In the genomic region with DNA sequence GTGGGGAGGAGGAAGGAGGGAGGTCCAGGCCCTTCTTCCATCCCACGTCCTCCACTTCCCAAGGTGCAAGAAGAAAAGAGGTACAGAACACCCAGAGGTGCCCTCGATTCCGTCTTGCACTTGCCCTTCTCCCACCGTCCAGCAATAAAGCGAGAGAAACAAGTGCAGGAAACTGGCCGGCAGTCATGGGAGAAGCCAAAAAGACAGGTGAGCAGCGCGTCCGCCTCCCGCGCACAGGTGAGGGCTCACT, we compare ENCODE assay signal across 8 cellular contexts. TPM values are rescaled to one million over a fixed set of nuclear protein-coding genes. Genes with fewer than 3 reads are reported as not detected.
DNase-seq lines count a peak whose midpoint lies in the region; ATAC-seq and TF ChIP-seq lines count a peak whose summit lies in the region.

No MANE protein-coding gene starts in this region.

- no peak for TF ChIP-seq CTCF in HFF-Myc (IDR thresholded peaks at IDR 0.05; ENCODE audit: low read depth, low read length, missing control alignments)
- no peak for TF ChIP-seq CTCF in right lobe of liver (IDR thresholded peaks at IDR 0.05)

- H3K36me3 ChIP-seq in right lobe of liver (no peaks in the 10 kb centered on the region), urinary bladder (ENCODE audit: insufficient read depth) (no peaks in the 10 kb centered on the region)

- no peak for ATAC-seq in activated naive CD8-positive, alpha-beta T cell treated with anti-CD3 and anti-CD28 coated beads, Interleukin-2, amount 50 U/mL, for 24 hours
- ATAC-seq in right lobe of liver (peak in 2 of 4 donors; percentile 4 to 5), GM19452 (IDR thresholded peaks at IDR 0.05; ENCODE audit: unreplicated experiment) (no peak)

- H3K4me3 ChIP-seq in HFF-Myc (replicated peaks; ENCODE audit: low read depth, low read length), result peak overlapping the region; percentile 86
- peak overlapping the region; percentile 62 to 92 (median 77) for H3K4me3 ChIP-seq in right lobe of liver
- peak overlapping the region; percentile 88 for H3K4me3 ChIP-seq in urinary bladder (ENCODE audit: low read depth, low read length)

- H3K4me1 ChIP-seq in right lobe of liver (peaks cover 0 to 24% (median 3%) of the 10 kb centered on the region in 4 donors), urinary bladder (ENCODE audit: insufficient read depth) (no peaks in the 10 kb centered on the region)

- intact Hi-C loops in right lobe of liver (cut with DNase I), result no loop called here

- H3K27me3 ChIP-seq in right lobe of liver, result no peaks in the 10 kb centered on the region

- TF ChIP-seq POLR2A in right lobe of liver (IDR thresholded peaks at IDR 0.05), result no peak

- in situ Hi-C loops in ACHN (cut with HindIII; ENCODE audit: low pct_ligation_motif_present, low pct_unique_long_range_greater_than_20kb, low sequenced_read_pairs), result no loop called here

- no peaks in the 10 kb centered on the region for H3K9me3 Mint-ChIP-seq in activated naive CD8-positive, alpha-beta T cell treated with anti-CD3 and anti-CD28 coated beads, Interleukin-2, amount 50 U/mL, for 24 hours

- 0% methylated on average over 7 of the region's 11 CpGs for WGBS in right lobe of liver (ENCODE audit: insufficient coverage, low coverage, low lambda C conversion rate, missing lambda C conversion rate)
- WGBS in urinary bladder, result under 1% methylated on average over 11 of the region's 11 CpGs

- DNase-seq in ACHN, result peak; percentile 21
- no peak for DNase-seq in HFF-Myc (ENCODE audit: extremely low read depth, low read depth)
- DNase-seq in activated naive CD8-positive, alpha-beta T cell treated with anti-CD3 and anti-CD28 coated beads, Interleukin-2, amount 50 U/mL, for 24 hours, result no peak
- DNase-seq in right lobe of liver, result no peak
- no peak for DNase-seq in NCI-H69 (lab: John Stamatoyannopoulos, UW)
- DNase-seq in activated CD8-positive, alpha-beta memory T cell treated with anti-CD3 and anti-CD28 coated beads, Interleukin-2, amount 50 U/mL, for 4 hours, result no peak

- H3K4me1 Mint-ChIP-seq in activated naive CD8-positive, alpha-beta T cell treated with anti-CD3 and anti-CD28 coated beads, Interleukin-2, amount 50 U/mL, for 24 hours, result peaks cover 45% of the 10 kb centered on the region

- peak overlapping the region; percentile 54 to 76 (median 66) for H3K27ac ChIP-seq in right lobe of liver
- peak overlapping the region; percentile 65 for H3K27ac ChIP-seq in urinary bladder (ENCODE audit: low read depth)

- peaks cover 23% of the 10 kb centered on the region for H3K36me3 Mint-ChIP-seq in activated naive CD8-positive, alpha-beta T cell treated with anti-CD3 and anti-CD28 coated beads, Interleukin-2, amount 50 U/mL, for 24 hours (ENCODE audit: low read depth)

- peak overlapping the region; percentile 92 for H3K4me3 Mint-ChIP-seq in activated naive CD8-positive, alpha-beta T cell treated with anti-CD3 and anti-CD28 coated beads, Interleukin-2, amount 50 U/mL, for 24 hours

- no peaks in the 10 kb centered on the region for H3K9me3 ChIP-seq in right lobe of liver

- H3K27me3 Mint-ChIP-seq in activated naive CD8-positive, alpha-beta T cell treated with anti-CD3 and anti-CD28 coated beads, Interleukin-2, amount 50 U/mL, for 24 hours, result no peaks in the 10 kb centered on the region

- H3K27ac Mint-ChIP-seq in activated naive CD8-positive, alpha-beta T cell treated with anti-CD3 and anti-CD28 coated beads, Interleukin-2, amount 50 U/mL, for 24 hours, result peak overlapping the region; percentile 89

RNA-seq across cellular contexts. Expression of gene C10orf95, which starts 1.3 kb away (rescaled TPM):
- total RNA-seq in right lobe of liver (not detected), urinary bladder (not detected)
- polyA plus RNA-seq in urinary bladder, result 0.11 TPM

RNA-seq across cellular contexts. Expression of gene CUEDC2, which starts 17.7 kb away (rescaled TPM):
- total RNA-seq in right lobe of liver (10 to 100 TPM; 23.0 to 32.1 (median 26.8) TPM), urinary bladder (26.9 TPM)
- 77.9 TPM for polyA plus RNA-seq in urinary bladder

RNA-seq across cellular contexts. Expression of gene FBXL15, which starts 29.4 kb away (rescaled TPM):
- total RNA-seq in right lobe of liver (10 to 100 TPM in 2 of 6 experiments, 1 to 10 TPM in 4; 5.6 to 22.9 (median 9.0) TPM), urinary bladder (2.0 TPM)
- polyA plus RNA-seq in urinary bladder, result 36.6 TPM

RNA-seq across cellular contexts. Expression of gene PSD, which starts 31.5 kb away (rescaled TPM):
- total RNA-seq in right lobe of liver (1 to 10 TPM in 3 of 6 experiments, under 1 TPM in 3; 0.12 to 4.6 (median 1.3) TPM), urinary bladder (38.4 TPM)
- 276 TPM for polyA plus RNA-seq in urinary bladder

RNA-seq across cellular contexts. Expression of gene ACTR1A, which starts 52.5 kb away (rescaled TPM):
- 10 to 100 TPM; 25.6 to 47.9 (median 31.3) TPM for total RNA-seq in right lobe of liver
- 64.7 TPM for total RNA-seq in urinary bladder
- 111 TPM for polyA plus RNA-seq in urinary bladder
